In genomic region chr6:301526-301925, GRCh38 we compare ENCODE assay signal across 23 cellular contexts.
"Had no signal": no experiment of that assay in that cellular context is flagged by ENCODE, and none has a peak within 500 bp of the region (broad histone marks: within the 10 kb centered on the region; RNA-seq: fewer than 3 reads in every experiment).

No MANE protein-coding gene starts in this region.

- H3K27ac Mint-ChIP-seq: dendritic cell treated with granulocyte-macrophage colony-stimulating factor and Interleukin-4, amounts not matched to agents 40 ng/mL and 50 ng/mL, for 4 days; effector memory CD8-positive, alpha-beta T cell; endodermal cell had no signal

- H3K9me3 Mint-ChIP-seq: dendritic cell treated with granulocyte-macrophage colony-stimulating factor and Interleukin-4, amounts not matched to agents 40 ng/mL and 50 ng/mL, for 4 days; effector memory CD8-positive, alpha-beta T cell had no signal

- DNase-seq: colonic mucosa; cortex of kidney; dermis blood vessel endothelial cell; dorsolateral prefrontal cortex; effector CD4-positive, alpha-beta T cell; effector CD8-positive, alpha-beta T cell; effector memory CD4-positive, alpha-beta T cell; effector memory CD8-positive, alpha-beta T cell; endodermal cell; erythroblast; esophagus squamous epithelium; foreskin fibroblast; foreskin keratinocyte; foreskin melanocyte; gastrocnemius medialis; glutamatergic neuron; head of caudate nucleus; heart left ventricle had no signal

- H3K27ac ChIP-seq: colonic mucosa, coronary artery, dorsolateral prefrontal cortex, epithelial cell of prostate, esophagus muscularis mucosa, esophagus squamous epithelium, foreskin keratinocyte, gastrocnemius medialis, gastroesophageal sphincter, heart left ventricle had no signal

- H3K36me3 ChIP-seq: colonic mucosa, gastrocnemius medialis had no signal

- H3K9me3 ChIP-seq: colonic mucosa, esophagus muscularis mucosa, esophagus squamous epithelium, gastrocnemius medialis, gastroesophageal sphincter, heart left ventricle had no signal

- H3K27me3 Mint-ChIP-seq: dendritic cell treated with granulocyte-macrophage colony-stimulating factor and Interleukin-4, amounts not matched to agents 40 ng/mL and 50 ng/mL, for 4 days; effector memory CD8-positive, alpha-beta T cell had no signal

- H3K27me3 ChIP-seq: colonic mucosa, esophagus squamous epithelium, foreskin keratinocyte, gastrocnemius medialis, gastroesophageal sphincter, heart left ventricle had no signal

- H3K4me3 ChIP-seq: colonic mucosa, coronary artery, dorsolateral prefrontal cortex, esophagus muscularis mucosa, esophagus squamous epithelium, gastrocnemius medialis, gastroesophageal sphincter, heart left ventricle had no signal

- H3K4me3 Mint-ChIP-seq: dendritic cell treated with granulocyte-macrophage colony-stimulating factor and Interleukin-4, amounts not matched to agents 40 ng/mL and 50 ng/mL, for 4 days; effector memory CD8-positive, alpha-beta T cell; endodermal cell had no signal

- H3K4me1 ChIP-seq: colonic mucosa, foreskin keratinocyte had no signal
